17 cellular contexts compared by ENCODE assay signal in the genomic region with DNA sequence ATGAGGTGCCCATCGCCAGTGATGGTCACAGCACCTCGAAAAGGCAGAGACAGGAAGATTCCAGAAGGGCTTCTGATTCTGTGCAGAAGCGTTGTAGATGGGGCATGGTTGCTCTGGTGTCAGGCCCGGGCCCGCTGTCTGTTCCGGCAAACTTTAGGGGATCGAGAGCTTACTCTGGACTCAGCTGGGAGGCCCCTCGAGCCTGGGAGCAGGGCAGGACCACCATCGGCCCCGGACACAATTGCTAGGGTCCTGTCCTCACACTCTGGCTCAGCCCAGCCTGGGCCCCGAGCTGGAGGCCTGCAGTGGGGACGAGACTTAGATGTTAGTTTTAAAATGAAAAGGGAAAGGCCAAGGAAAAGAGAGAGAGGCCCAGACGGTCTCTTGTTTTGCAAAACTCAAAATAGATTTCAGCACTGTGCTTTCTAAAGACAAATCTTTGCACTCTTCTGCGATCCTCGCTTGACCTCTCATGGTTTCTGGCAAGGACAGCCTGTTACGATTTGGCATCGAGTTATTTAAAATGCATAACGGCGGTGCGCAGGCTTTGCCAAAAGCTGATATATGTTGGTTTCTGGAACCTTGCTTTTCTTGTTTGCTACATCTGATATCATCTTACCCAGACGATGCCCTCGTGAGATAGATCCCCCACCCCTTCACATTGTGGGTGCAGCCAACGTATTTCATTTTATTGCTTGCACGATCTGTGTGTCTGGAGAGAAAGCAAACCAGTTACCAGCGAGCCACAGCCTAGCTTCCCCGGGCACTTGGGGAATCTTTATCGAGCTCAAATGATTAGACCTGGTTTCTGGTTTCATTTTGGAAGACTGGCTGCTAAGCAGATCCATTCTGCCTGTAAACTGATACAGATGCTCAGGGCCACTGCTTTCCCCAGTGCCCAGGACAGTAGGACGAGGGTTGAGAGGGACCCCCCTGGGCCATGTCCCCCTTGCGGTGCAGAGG. TPM values are rescaled to one million over a fixed set of nuclear protein-coding genes. Genes with fewer than 3 reads are reported as not detected.
DNase-seq lines count a peak whose midpoint lies in the region; ATAC-seq, FAIRE-seq and TF ChIP-seq lines count a peak whose summit lies in the region.
"Had no signal": no experiment of that assay in that cellular context is flagged by ENCODE, and none has a peak within 500 bp of the region (broad histone marks: within the 10 kb centered on the region; RNA-seq: fewer than 3 reads in every experiment).

No MANE protein-coding gene starts in this region.

- H2BK120ac ChIP-seq in H1 (replicated peaks; ENCODE audit: low read depth, low read length): no peak overlapping the region

- H3K4me1 ChIP-seq in H1 (replicated peaks in 1 of 4; ENCODE audit: control insufficient read depth in 3 of 4, insufficient read depth in 4 of 4, low read length in 3 of 4) (no peaks in the 10 kb centered on the region; a peak in 2 of 7 replicates), lower lobe of right lung (peaks cover 24% of the 10 kb centered on the region), stomach (peaks cover 37 to 76% (median 70%) of the 10 kb centered on the region in 4 donors)

- no peaks in the 10 kb centered on the region for H3K4me1 Mint-ChIP-seq in stimulated activated memory B cell treated with anti-CD40 and anti-IgM and Interleukin-4, amounts not matched to agents 10 μg/mL and 1 μg/mL and 100 μg/mL, for 72 hours

- TF ChIP-seq POLR2A in H1 (IDR thresholded peaks at IDR 0.05; ENCODE audit: control extremely low read depth in 1 of 2, low read depth in 2 of 2, low read length in 2 of 2) (no peak), stomach (IDR thresholded peaks at IDR 0.05) (no peak)

- no peak for TF ChIP-seq CTCF in LNCaP clone FGC (IDR thresholded peaks at IDR 0.05; ENCODE audit: control insufficient read depth, extremely low read depth, insufficient read depth)
- no peak for TF ChIP-seq CTCF in H1 (IDR thresholded peaks at IDR 0.05; ENCODE audit: control extremely low read depth in 1 of 3, insufficient read depth in 1 of 3, low read depth in 1 of 3, low read length in 3 of 3)
- TF ChIP-seq CTCF in lower lobe of right lung (IDR thresholded peaks at IDR 0.05): no peak
- TF ChIP-seq CTCF in stomach (IDR thresholded peaks at IDR 0.05): no peak
- no peak for TF ChIP-seq CTCF in WERI-Rb-1 (IDR thresholded peaks at IDR 0.05; ENCODE audit: low read depth, low read length)

- H3K18ac ChIP-seq in H1 (ENCODE audit: extremely low read depth, low read length): peak overlapping the region; percentile 19

- H3K27me3 ChIP-seq in H1 (replicated peaks in 1 of 4; ENCODE audit: control insufficient read depth in 3 of 4, extremely low read depth in 1 of 4, insufficient read depth in 3 of 4, low read length in 3 of 4) (no peaks in the 10 kb centered on the region), lower lobe of right lung (ENCODE audit: low read depth) (no peaks in the 10 kb centered on the region), stomach (no peaks in the 10 kb centered on the region), WERI-Rb-1 (ENCODE audit: insufficient read depth, low read depth, severe bottlenecking) (no peaks in the 10 kb centered on the region)
- H3K27me3 ChIP-seq: uterus had no signal

- no peak overlapping the region for H3K4ac ChIP-seq in H1 (replicated peaks; ENCODE audit: insufficient read length, low read depth, low read length)

- TF ChIP-seq EP300 in H1 (IDR thresholded peaks at IDR 0.05; ENCODE audit: borderline replicate concordance in 1 of 2, low read depth in 2 of 2, low read length in 2 of 2): no peak
- no peak for TF ChIP-seq EP300 in stomach (IDR thresholded peaks at IDR 0.05)

- peak in 1 of 2 donors; percentile 30 for ATAC-seq in lower lobe of right lung
- ATAC-seq in stimulated activated memory B cell treated with anti-CD40 and anti-IgM and Interleukin-4, amounts not matched to agents 10 μg/mL and 1 μg/mL and 100 μg/mL, for 72 hours: no peak
- ATAC-seq: activated CD8-positive, alpha-beta T cell treated with anti-CD3 and anti-CD28 coated beads for 36 hours; T-helper 17 cell had no signal

- H2BK12ac ChIP-seq in H1 (ENCODE audit: low read depth, low read length): no peak overlapping the region

- H4K5ac ChIP-seq in H1 (ENCODE audit: insufficient read length, low read depth, low read length): no peak overlapping the region

- no peak overlapping the region for H3K4me3 Mint-ChIP-seq in stimulated activated memory B cell treated with anti-CD40 and anti-IgM and Interleukin-4, amounts not matched to agents 10 μg/mL and 1 μg/mL and 100 μg/mL, for 72 hours
- H3K4me3 Mint-ChIP-seq: activated CD8-positive, alpha-beta T cell treated with anti-CD3 and anti-CD28 coated beads for 36 hours; T-helper 17 cell had no signal

- H2AK5ac ChIP-seq in H1 (ENCODE audit: low read depth, low read length): no peak overlapping the region

- CTCF ChIA-PET in H1 (lab: Charles Lee; ENCODE audit: partially characterized antibody): interaction anchor here (1.0 to 1.8 kb wide), 2 partner anchors 8 to 193 kb away, joined by 3 to 5 read pairs; no protein-coding TSS in a partner anchor

- 92% methylated on average over 29 of the region's 29 CpGs; no CpG with 5 or more reads in 1 of the 2 experiments for WGBS in H1 (ENCODE audit: extremely low coverage in 1 of 2, insufficient coverage in 1 of 2, insufficient read length in 1 of 2, insufficient replicate concordance in 2 of 2, low coverage in 1 of 2, low lambda C conversion rate in 2 of 2, missing lambda C conversion rate in 1 of 2), 2 experiments
- 37 to 54% (median 43%) methylated on average over 29 of the region's 29 CpGs for WGBS in stomach, 5 donors

- H3K4me2 ChIP-seq in H1 (ENCODE audit: insufficient read depth in 1 of 2, low read depth in 2 of 2, low read length in 2 of 2): no peak overlapping the region

- H4K91ac ChIP-seq in H1 (replicated peaks; ENCODE audit: insufficient read length, low read length): no peak overlapping the region

- TF ChIP-seq RAD21 in H1 (IDR thresholded peaks at IDR 0.05 in 1 of 2, conservative IDR thresholded peaks at IDR 0.05 in 1 of 2; ENCODE audit: low read depth in 2 of 2, low read length in 2 of 2): no peak

- FAIRE-seq in H1 (lab: Jason Lieb, UNC): no peak

- no peak overlapping the region for H3K14ac ChIP-seq in H1 (ENCODE audit: insufficient read length)

- DNase-seq in LNCaP clone FGC (ENCODE audit: low read depth): peak; percentile 26
- no peak for DNase-seq in H1 (ENCODE audit: low read depth in 1 of 2, low spot score in 2 of 2)
- DNase-seq in lower lobe of right lung: no peak
- DNase-seq in stomach: no peak
- no peak for DNase-seq in foreskin melanocyte
- DNase-seq in WERI-Rb-1: no peak
- no peak for DNase-seq in activated CD4-positive, alpha-beta T cell treated with anti-CD3 and anti-CD28 coated beads, Interleukin-2, amount 50 U/mL, for 48 hours
- DNase-seq: activated CD8-positive, alpha-beta T cell treated with anti-CD3 and anti-CD28 coated beads for 36 hours; activated effector memory CD4-positive, alpha-beta T cell treated with anti-CD3 and anti-CD28 coated beads, Interleukin-2, amount 50 U/mL, for 16 hours; central memory CD4-positive, alpha-beta T cell; erythroblast; NCI-H1105 treated with DMSO at 0.1 percent for 48 hours; NCI-H526; T-helper 17 cell; uterus had no signal

- H3K9ac ChIP-seq in H1 (replicated peaks in 1 of 4; ENCODE audit: extremely low read depth in 1 of 4, low read depth in 3 of 4, low read length in 3 of 4): no peak overlapping the region

- H2BK15ac ChIP-seq in H1 (ENCODE audit: low read length): no peak overlapping the region

- no peaks in the 10 kb centered on the region for H3K9me3 ChIP-seq in H1 (ENCODE audit: insufficient read depth in 2 of 2, low read depth in 1 of 2, low read length in 1 of 2)
- no peaks in the 10 kb centered on the region for H3K9me3 ChIP-seq in lower lobe of right lung
- H3K9me3 ChIP-seq in stomach: no peaks in the 10 kb centered on the region
- H3K9me3 ChIP-seq in WERI-Rb-1 (ENCODE audit: severe bottlenecking): no peaks in the 10 kb centered on the region
- H3K9me3 ChIP-seq: uterus had no signal

- no peaks in the 10 kb centered on the region for H3K36me3 ChIP-seq in H1 (ENCODE audit: control insufficient read depth in 2 of 4, insufficient read depth in 4 of 4, low read length in 3 of 4)
- H3K36me3 ChIP-seq in lower lobe of right lung: no peaks in the 10 kb centered on the region
- no peaks in the 10 kb centered on the region for H3K36me3 ChIP-seq in stomach
- H3K36me3 ChIP-seq in WERI-Rb-1: no peaks in the 10 kb centered on the region
- H3K36me3 ChIP-seq: uterus had no signal

- H4K8ac ChIP-seq in H1 (ENCODE audit: extremely low read depth, insufficient read depth, low read length): no peak overlapping the region; the same call in 1 of the 2 replicates

- H2BK20ac ChIP-seq in H1 (ENCODE audit: low read length): no peak overlapping the region

- no peaks in the 10 kb centered on the region for H3K23me2 ChIP-seq in H1 (ENCODE audit: low read depth, low read length)

- no peaks in the 10 kb centered on the region for H3K27me3 Mint-ChIP-seq in stimulated activated memory B cell treated with anti-CD40 and anti-IgM and Interleukin-4, amounts not matched to agents 10 μg/mL and 1 μg/mL and 100 μg/mL, for 72 hours
- H3K27me3 Mint-ChIP-seq: activated CD8-positive, alpha-beta T cell treated with anti-CD3 and anti-CD28 coated beads for 36 hours had no signal

- H3K23ac ChIP-seq in H1 (ENCODE audit: insufficient read length): no peak overlapping the region

- H3K9me3 Mint-ChIP-seq in stimulated activated memory B cell treated with anti-CD40 and anti-IgM and Interleukin-4, amounts not matched to agents 10 μg/mL and 1 μg/mL and 100 μg/mL, for 72 hours: peaks cover 4% of the 10 kb centered on the region
- H3K9me3 Mint-ChIP-seq: activated CD8-positive, alpha-beta T cell treated with anti-CD3 and anti-CD28 coated beads for 36 hours had no signal

- no peak overlapping the region for H3K56ac ChIP-seq in H1 (replicated peaks; ENCODE audit: insufficient read length, low read depth, low read length)

- H2AFZ ChIP-seq in H1 (ENCODE audit: low read length): no peak overlapping the region

- POLR2A ChIA-PET in H1 (lab: Charles Lee; ENCODE audit: partially characterized antibody): no interaction called here

- H3K79me2 ChIP-seq in H1 (ENCODE audit: control insufficient read depth in 1 of 2, insufficient read depth in 2 of 2, low read length in 2 of 2): no peaks in the 10 kb centered on the region

- no peak overlapping the region for H3K27ac ChIP-seq in H1 (ENCODE audit: low read depth, low read length)
- peak overlapping the region; percentile 77 for H3K27ac ChIP-seq in lower lobe of right lung
- H3K27ac ChIP-seq in stomach: peak overlapping the region; percentile 15 to 79 (median 72)
- no peak overlapping the region for H3K27ac ChIP-seq in WERI-Rb-1
- H3K27ac ChIP-seq: RWPE1 had no signal

- H3K79me1 ChIP-seq in H1 (ENCODE audit: low read depth, low read length): no peaks in the 10 kb centered on the region; the same call in 1 of the 2 replicates

- no peak overlapping the region for H2BK5ac ChIP-seq in H1 (ENCODE audit: low read depth, low read length)

- intact Hi-C loops in lower lobe of right lung (cut with DNase I) (no loop called here), stomach (cut with DNase I; ENCODE audit: low total_unique reads) (no loop called here)

- peaks cover 0 to 2% of the 10 kb centered on the region in 2 experiments for H4K20me1 ChIP-seq in H1 (replicated peaks in 1 of 2; ENCODE audit: control insufficient read depth in 1 of 2, insufficient read depth in 2 of 2, low read length in 2 of 2)

- no peaks in the 10 kb centered on the region for H3K36me3 Mint-ChIP-seq in stimulated activated memory B cell treated with anti-CD40 and anti-IgM and Interleukin-4, amounts not matched to agents 10 μg/mL and 1 μg/mL and 100 μg/mL, for 72 hours

- H3K4me3 ChIP-seq in LNCaP clone FGC (ENCODE audit: low read depth, low read length) (no peak overlapping the region), H1 (ENCODE audit: extremely low read depth in 1 of 4, insufficient read depth in 2 of 4, low read depth in 3 of 4, low read length in 4 of 4) (no peak overlapping the region), lower lobe of right lung (peak overlapping the region; percentile 17), stomach (no peak overlapping the region), WERI-Rb-1 (ENCODE audit: low read depth, low read length) (no peak overlapping the region)
- H3K4me3 ChIP-seq: uterus had no signal

- H3K27ac Mint-ChIP-seq in stimulated activated memory B cell treated with anti-CD40 and anti-IgM and Interleukin-4, amounts not matched to agents 10 μg/mL and 1 μg/mL and 100 μg/mL, for 72 hours: no peak overlapping the region
- H3K27ac Mint-ChIP-seq: activated CD8-positive, alpha-beta T cell treated with anti-CD3 and anti-CD28 coated beads for 36 hours; T-helper 17 cell had no signal

RNA-seq across cellular contexts. Expression of a gene that starts 58.0 kb away (rescaled TPM):
- 0.43 and 0.46 TPM in 2 replicates for total RNA-seq in H1 (2021; fragmentation: NEBNext Ultra II Directional; extraction: Animal tissue kit (Norgen Biotek cat#: 25700))
- 0.38 and 0.39 TPM in 2 replicates for polyA plus RNA-seq in H1 (2011; rRNA removed)
- 0.54 TPM for polyA plus RNA-seq in H1 (2011; cell fraction: cytosol; rRNA removed)
- polyA plus RNA-seq in H1 (2011; cell fraction: nucleus; rRNA removed): 1.1 TPM
- polyA plus RNA-seq in H1 (2012, experiment 1 of 2): 0.25 to 0.69 TPM (median 0.53 TPM) in 4 replicates
- 0.14 TPM for polyA plus RNA-seq in H1 (2012, experiment 2 of 2)
- polyA plus RNA-seq in H1 (2013, experiment 1 of 2): 0.18 TPM
- 0.26 TPM for polyA plus RNA-seq in H1 (2013, experiment 2 of 2)
- polyA minus RNA-seq in H1 (2011; rRNA and poly(A)+ RNA removed): 0.13 and 0.24 TPM in 2 replicates
- polyA minus RNA-seq in H1 (2011; cell fraction: cytosol; rRNA and poly(A)+ RNA removed): 0.15 TPM
- 1.2 TPM for polyA minus RNA-seq in H1 (2011; cell fraction: nucleus; rRNA and poly(A)+ RNA removed)
- total RNA-seq in lower lobe of right lung: 19.2 TPM
- total RNA-seq in stomach: 100 to 1,000 TPM in 2 of 5 donors, 10 to 100 TPM in 2, under 1 TPM in 1; 0.29 to 222 (median 32.2) TPM
- polyA plus RNA-seq in stomach: 1 to 10 TPM; 2.4 to 8.2 (median 7.0) TPM
- total RNA-seq: T-helper 17 cell had no signal

Comparison
In these comparisons a context has a peak if more than half of its experiments do, and no peak if none do; other contexts are left out.
1. H3K27ac ChIP-seq: peak in lower lobe of right lung (single experiment) and stomach (5 of 5); none in H1 (single experiment) and WERI-Rb-1 (single experiment).